Comparison of ENCODE assay signal across 21 cellular contexts in the genomic region with DNA sequence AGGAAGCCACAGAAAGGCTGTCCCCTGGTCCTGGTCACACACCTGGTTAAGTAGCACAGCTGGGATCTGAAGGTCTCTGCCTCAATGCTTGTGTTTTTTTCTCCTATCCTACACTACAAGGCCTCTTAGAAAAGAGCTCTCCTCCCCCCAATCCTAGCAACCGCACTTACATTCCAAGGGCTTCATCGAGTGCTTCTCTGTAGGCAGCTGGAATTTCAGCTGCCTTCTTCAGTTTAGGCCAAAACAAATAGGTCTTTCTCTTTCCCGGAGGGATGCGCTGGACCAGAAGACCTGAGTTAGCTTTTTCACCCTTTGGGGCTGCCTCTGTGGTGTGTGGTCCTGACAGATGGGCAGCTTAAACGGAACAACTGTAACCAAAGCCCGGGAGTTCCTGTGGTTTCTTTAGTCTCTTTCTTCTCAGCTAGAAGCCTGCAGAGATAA.
DNase-seq lines count a peak whose midpoint lies in the region; ATAC-seq, FAIRE-seq and TF ChIP-seq lines count a peak whose summit lies in the region.
"Had no signal": no experiment of that assay in that cellular context is flagged by ENCODE, and none has a peak within 500 bp of the region (broad histone marks: within the 10 kb centered on the region; RNA-seq: fewer than 3 reads in every experiment).

No MANE protein-coding gene starts in this region.

- no peak overlapping the region for H2AFZ ChIP-seq in PC-9

- H3K4me2 ChIP-seq in PC-9: no peak overlapping the region

- no peaks in the 10 kb centered on the region for H3K79me2 ChIP-seq in PC-9 (ENCODE audit: low read depth)

- POLR2A ChIA-PET in PC-9 (lab: Charles Lee; ENCODE audit: unreplicated experiment): no interaction called here

- no peaks in the 10 kb centered on the region for H3F3A ChIP-seq in PC-9 (ENCODE audit: insufficient read depth, low read depth)

- H3K4me3 ChIP-seq in cardiac fibroblast (replicated peaks in 1 of 2; ENCODE audit: low read depth in 2 of 2, low read length in 2 of 2) (no peak overlapping the region), small intestine (ENCODE audit: low read depth in 1 of 2, low read length in 2 of 2) (no peak overlapping the region), PC-9 (no peak overlapping the region)
- H3K4me3 ChIP-seq: psoas muscle, uterus had no signal

- WGBS in small intestine, 3 donors: 26 to 50% (median 47%) methylated on average over 6 of the region's 6 CpGs

- no peak for ATAC-seq in HG03520 (IDR thresholded peaks at IDR 0.05; ENCODE audit: unreplicated experiment)
- ATAC-seq: HepG2; psoas muscle; stimulated activated effector memory CD8-positive, alpha-beta T cell treated with anti-CD3 and anti-CD28 coated beads, Interleukin-12 subunit alpha, Interleukin-12 subunit beta, amount 100 ng/mL, for 72 hours had no signal

- H3K27ac ChIP-seq in small intestine (ENCODE audit: low read depth in 1 of 2, low read length in 1 of 2) (no peak overlapping the region), PC-9 (no peak overlapping the region)
- H3K27ac ChIP-seq: psoas muscle, uterus had no signal

- no peaks in the 10 kb centered on the region for H4K20me1 ChIP-seq in PC-9 (ENCODE audit: insufficient read depth)

- DNase-seq in DMS79 (lab: John Stamatoyannopoulos, UW): peak; percentile 68
- peak; percentile 91 for DNase-seq in NCI-H2107 treated with DMSO at 0.1 percent for 48 hours (lab: John Stamatoyannopoulos, UW; ENCODE audit: unreplicated experiment)
- peak; percentile 13 to 17 for DNase-seq in cardiac fibroblast (ENCODE audit: low read depth in 2 of 2)
- peak; percentile 3 for DNase-seq in medulla oblongata (ENCODE audit: extremely low spot score)
- DNase-seq in NCI-H128 (lab: John Stamatoyannopoulos, UW; ENCODE audit: unreplicated experiment): no peak
- no peak for DNase-seq in small intestine
- DNase-seq in PC-9: no peak
- DNase-seq: activated CD8-positive, alpha-beta memory T cell treated with anti-CD3 and anti-CD28 coated beads for 24 hours; activated naive CD4-positive, alpha-beta T cell; erythroblast; midbrain; NCI-H1436 treated with DMSO at 0.1 percent for 48 hours; NCI-H748 treated with DMSO at 0.1 percent for 48 hours; psoas muscle; Right ventricle myocardium superior; stimulated activated CD4-positive, alpha-beta T cell treated with anti-CD3 and anti-CD28 coated beads, Interleukin-4, amount 100 ng/mL, for 24 hours; T1000; uterus had no signal

- CTCF ChIA-PET in PC-9 (lab: Charles Lee): no interaction called here

- intact Hi-C loops in PC-9 (cut with micrococcal nuclease; ENCODE audit: unreplicated experiment): no loop called here

- H3K4me1 ChIP-seq in small intestine (ENCODE audit: control insufficient read depth in 2 of 2, insufficient read depth in 1 of 2, low read depth in 1 of 2, low read length in 1 of 2) (no peaks in the 10 kb centered on the region), PC-9 (replicated peaks; ENCODE audit: insufficient read depth) (no peaks in the 10 kb centered on the region)
- H3K4me1 ChIP-seq: psoas muscle, uterus had no signal

- H3K9me3 ChIP-seq in small intestine (ENCODE audit: control insufficient read depth, low read depth) (no peaks in the 10 kb centered on the region), PC-9 (ENCODE audit: insufficient read depth, low read depth) (no peaks in the 10 kb centered on the region)
- H3K9me3 ChIP-seq: psoas muscle, uterus had no signal

- H3K9me2 ChIP-seq in PC-9 (ENCODE audit: insufficient read depth): no peaks in the 10 kb centered on the region

- FAIRE-seq in small intestine (lab: Jason Lieb, UNC): no peak
- FAIRE-seq: HepG2 had no signal

- no TSS peak for BruUV-seq in PC-9 (replicated peaks; lab: Mats Ljungman, UMichigan)

- H3K27me3 ChIP-seq in small intestine (ENCODE audit: control insufficient read depth in 2 of 2, insufficient read depth in 2 of 2, low read length in 2 of 2) (no peaks in the 10 kb centered on the region), PC-9 (ENCODE audit: insufficient read depth, low read depth) (peaks cover 98% of the 10 kb centered on the region)
- H3K27me3 ChIP-seq: uterus had no signal

- no peaks in the 10 kb centered on the region for H3K36me3 ChIP-seq in small intestine (ENCODE audit: control insufficient read depth in 2 of 2, insufficient read depth in 2 of 2, low read length in 2 of 2)
- no peaks in the 10 kb centered on the region for H3K36me3 ChIP-seq in PC-9 (ENCODE audit: low read depth)
- H3K36me3 ChIP-seq: uterus had no signal

- TF ChIP-seq CTCF in cardiac fibroblast (IDR thresholded peaks at IDR 0.05; ENCODE audit: low read depth, low read length) (no peak), PC-9 (conservative IDR thresholded peaks at IDR 0.05) (no peak)

Comparison
In these comparisons a context has a peak if more than half of its experiments do, and no peak if none do; other contexts are left out.
1. DNase-seq: peak in DMS79 (single experiment), NCI-H2107 treated with DMSO at 0.1 percent for 48 hours (single experiment), cardiac fibroblast (2 of 2) and medulla oblongata (single experiment); none in NCI-H128 (single experiment), small intestine (single experiment) and PC-9 (0 of 2).